In genomic region chr2:239921843-239922242, GRCh38 we compare ENCODE assay signal across 20 cellular contexts.
"Had no signal": no experiment of that assay in that cellular context is flagged by ENCODE, and none has a peak within 500 bp of the region (broad histone marks: within the 10 kb centered on the region; RNA-seq: fewer than 3 reads in every experiment).

No MANE protein-coding gene starts in this region.

- H3K9me3 ChIP-seq: gastrocnemius medialis had no signal

- H3K27ac ChIP-seq: coronary artery, dorsolateral prefrontal cortex, esophagus muscularis mucosa, gastrocnemius medialis, heart right ventricle, left lung, lower lobe of right lung had no signal

- H3K4me3 Mint-ChIP-seq: mesothelial cell of epicardium; naive B cell; naive thymus-derived CD8-positive, alpha-beta T cell had no signal

- H3K36me3 Mint-ChIP-seq: mesothelial cell of epicardium had no signal

- H3K4me3 ChIP-seq: coronary artery, dorsolateral prefrontal cortex, esophagus muscularis mucosa, gastrocnemius medialis, heart right ventricle, left lung, lower lobe of right lung, mucosa of descending colon had no signal

- ATAC-seq: gastrocnemius medialis; heart right ventricle; left cardiac atrium; left lung; left ventricle myocardium superior; lower lobe of right lung; mucosa of descending colon; naive thymus-derived CD8-positive, alpha-beta T cell had no signal

- H3K27me3 ChIP-seq: dorsolateral prefrontal cortex, esophagus muscularis mucosa, gastrocnemius medialis, heart right ventricle, left lung had no signal

- H3K4me1 Mint-ChIP-seq: mesothelial cell of epicardium; naive B cell; naive thymus-derived CD8-positive, alpha-beta T cell had no signal

- H3K36me3 ChIP-seq: esophagus muscularis mucosa, gastrocnemius medialis, heart right ventricle, left lung, lower lobe of right lung had no signal

- DNase-seq: dermis blood vessel endothelial cell; effector CD4-positive, alpha-beta T cell; effector memory CD4-positive, alpha-beta T cell; foreskin melanocyte; gastrocnemius medialis; glutamatergic neuron; heart right ventricle; hippocampal formation; left cardiac atrium; left lung; left ventricle myocardium superior; lower lobe of right lung; mesenchymal stem cell; naive B cell; naive thymus-derived CD8-positive, alpha-beta T cell had no signal

- H3K4me1 ChIP-seq: left lung, lower lobe of right lung had no signal

- H3K27ac Mint-ChIP-seq: mesothelial cell of epicardium had no signal
